9 cellular contexts compared by ENCODE assay signal in genomic region chr2:101003278-101003775, GRCh38. TPM values are rescaled to one million over a fixed set of nuclear protein-coding genes. Genes with fewer than 3 reads are reported as not detected.
A peak's percentile ranks its signal among the peaks of the same experiment; 100 is the strongest.
DNase-seq lines count a peak whose midpoint lies in the region; ATAC-seq and TF ChIP-seq lines count a peak whose summit lies in the region.
"Had no signal": no experiment of that assay in that cellular context is flagged by ENCODE, and none has a peak within 500 bp of the region (broad histone marks: within the 10 kb centered on the region; RNA-seq: fewer than 3 reads in every experiment).

No MANE protein-coding gene starts in this region.

- no peak overlapping the region for H3K9ac ChIP-seq in parathyroid adenoma

- no peaks in the 10 kb centered on the region for H3K79me2 ChIP-seq in parathyroid adenoma

- peak overlapping the region; percentile 97 for H3K4me3 ChIP-seq in GM08714 (ENCODE audit: low read length)
- peak overlapping the region; percentile 82 for H3K4me3 ChIP-seq in RWPE2 (ENCODE audit: severe bottlenecking)
- peak overlapping the region; percentile 99 for H3K4me3 ChIP-seq in esophagus (ENCODE audit: low read depth in 1 of 2, low read length in 2 of 2)
- peak overlapping the region; percentile 95 for H3K4me3 ChIP-seq in parathyroid adenoma (ENCODE audit: low read depth, low read length)

- no peak overlapping the region for H2AFZ ChIP-seq in parathyroid adenoma

- 16 to 21% methylated on average over 12 of the region's 12 CpGs for WGBS in esophagus, 2 donors

- H3K27me3 ChIP-seq in RWPE2 (ENCODE audit: insufficient read depth, poor library complexity, severe bottlenecking) (no peaks in the 10 kb centered on the region), esophagus (ENCODE audit: control insufficient read depth in 1 of 2, insufficient read depth in 2 of 2, low read length in 2 of 2) (no peaks in the 10 kb centered on the region), parathyroid adenoma (ENCODE audit: control insufficient read depth, insufficient read depth, low read length) (no peaks in the 10 kb centered on the region)

- H3K9me3 ChIP-seq in RWPE2 (ENCODE audit: severe bottlenecking), result no peaks in the 10 kb centered on the region
- H3K9me3 ChIP-seq in esophagus (ENCODE audit: control insufficient read depth in 2 of 2, insufficient read depth in 1 of 2, low read depth in 1 of 2, low read length in 1 of 2), result no peaks in the 10 kb centered on the region
- no peaks in the 10 kb centered on the region for H3K9me3 ChIP-seq in parathyroid adenoma (ENCODE audit: control insufficient read depth, low read length)

- no peak for ATAC-seq in RWPE2 (ENCODE audit: low read depth)
- no peak for ATAC-seq in GM18519 (IDR thresholded peaks at IDR 0.05; ENCODE audit: low FRiP score, unreplicated experiment)
- no peak for ATAC-seq in GM19397 (IDR thresholded peaks at IDR 0.05; ENCODE audit: unreplicated experiment)

- H3K36me3 ChIP-seq in RWPE2 (ENCODE audit: low read depth), result peaks cover 61% of the 10 kb centered on the region
- H3K36me3 ChIP-seq in esophagus (ENCODE audit: control insufficient read depth in 2 of 2, insufficient read depth in 2 of 2, low read length in 1 of 2), result peaks cover 16 to 24% of the 10 kb centered on the region in 2 donors
- no peaks in the 10 kb centered on the region for H3K36me3 ChIP-seq in parathyroid adenoma (ENCODE audit: control insufficient read depth, insufficient read depth, low read length)

- TF ChIP-seq CTCF in RWPE2 (IDR thresholded peaks at IDR 0.05; ENCODE audit: poor library complexity, severe bottlenecking) (no peak), parathyroid adenoma (IDR thresholded peaks at IDR 0.05) (no peak)

- DNase-seq in RWPE2 (ENCODE audit: low spot score) (no peak), amygdala (lab: John Stamatoyannopoulos, UW) (no peak), SW480 (ENCODE audit: low spot score) (no peak)
- DNase-seq: NCI-H1436 had no signal

- peak overlapping the region; percentile 67 for H3K27ac ChIP-seq in RWPE2 (ENCODE audit: poor library complexity, severe bottlenecking)
- peak overlapping the region in 1 of 2 donors; percentile 97 for H3K27ac ChIP-seq in esophagus (ENCODE audit: low read depth in 2 of 2, low read length in 1 of 2)
- H3K27ac ChIP-seq in parathyroid adenoma, result peak overlapping the region; percentile 77

- H3K4me2 ChIP-seq in parathyroid adenoma (ENCODE audit: low read length), result peak overlapping the region; percentile 92

- H3K4me1 ChIP-seq in RWPE2 (ENCODE audit: insufficient read depth, poor library complexity, severe bottlenecking) (peaks cover 5% of the 10 kb centered on the region), esophagus (ENCODE audit: control insufficient read depth in 2 of 2, insufficient read depth in 2 of 2, low read length in 1 of 2) (peaks cover 0 to 5% of the 10 kb centered on the region in 2 donors), parathyroid adenoma (peaks cover 6% of the 10 kb centered on the region)

RNA-seq across cellular contexts. Expression of gene RPL31, which starts 1.2 kb away (rescaled TPM):
- 1,000 to 10,000 TPM; 5,749 to 6,812 TPM for polyA plus RNA-seq in esophagus
